ENCODE assay signal across 10 cellular contexts in the genomic region with DNA sequence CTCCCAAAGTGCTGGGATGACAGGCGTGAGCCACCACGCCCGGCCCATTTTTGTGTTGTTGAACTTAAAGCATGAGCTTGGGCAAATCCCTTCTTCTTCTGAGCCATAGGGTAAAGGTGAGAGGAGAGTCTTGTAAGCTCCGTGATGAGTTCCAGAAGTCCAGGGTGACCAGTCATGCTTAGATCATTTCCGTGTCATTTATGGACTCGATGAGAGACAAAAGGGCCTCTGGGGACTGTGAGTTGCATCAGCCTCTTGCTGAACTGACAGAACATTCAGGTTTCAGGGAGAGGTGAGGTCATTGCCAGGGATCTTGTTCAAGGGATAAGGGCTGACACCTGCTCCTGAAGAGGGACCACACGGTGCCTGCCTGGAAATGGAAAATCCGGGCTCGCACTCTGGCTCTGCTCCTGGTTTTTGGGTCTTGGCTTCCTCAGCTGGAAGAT. TPM values are rescaled to one million over a fixed set of nuclear protein-coding genes. Genes with fewer than 3 reads are reported as not detected.
A peak's percentile ranks its signal among the peaks of the same experiment; 100 is the strongest.
DNase-seq lines count a peak whose midpoint lies in the region; ATAC-seq and TF ChIP-seq lines count a peak whose summit lies in the region.
"Had no signal": no experiment of that assay in that cellular context is flagged by ENCODE, and none has a peak within 500 bp of the region (broad histone marks: within the 10 kb centered on the region; RNA-seq: fewer than 3 reads in every experiment).

No MANE protein-coding gene starts in this region.

- intact Hi-C loops in CD4-positive, alpha-beta memory T cell (cut with micrococcal nuclease) = no loop called here

- H3K36me3 Mint-ChIP-seq in CD4-positive, alpha-beta memory T cell = no peaks in the 10 kb centered on the region

- H3K4me1 ChIP-seq in BE2C = no peaks in the 10 kb centered on the region; the same call in 1 of the 2 replicates
- peaks cover 14% of the 10 kb centered on the region for H3K4me1 ChIP-seq in CD4-positive, alpha-beta memory T cell (ENCODE audit: insufficient read depth, low read length)

- no peak overlapping the region for H3K4me3 ChIP-seq in BE2C (ENCODE audit: low read depth, low read length)
- H3K4me3 ChIP-seq in CD4-positive, alpha-beta memory T cell (ENCODE audit: low read length in 2 of 2) = no peak overlapping the region

- no peaks in the 10 kb centered on the region; the same call in 1 of the 2 replicates for H3K27me3 ChIP-seq in BE2C
- no peaks in the 10 kb centered on the region for H3K27me3 ChIP-seq in CD4-positive, alpha-beta memory T cell (ENCODE audit: insufficient read depth, low read length)

- H3K9me3 ChIP-seq in BE2C = peaks cover 4% of the 10 kb centered on the region; the same call in 1 of the 2 replicates
- H3K9me3 ChIP-seq in CD4-positive, alpha-beta memory T cell (ENCODE audit: control insufficient read depth in 1 of 2, low read length in 2 of 2) = no peaks in the 10 kb centered on the region

- H3K27ac ChIP-seq in VCaP = peak overlapping the region; percentile 47; the same call in 1 of the 2 replicates
- no peak overlapping the region for H3K27ac ChIP-seq in CD4-positive, alpha-beta memory T cell (ENCODE audit: low read depth, low read length)

- ATAC-seq in left lobe of liver = peak; percentile 15

- no peak overlapping the region for H3K4me3 Mint-ChIP-seq in CD4-positive, alpha-beta memory T cell

- H3K4me1 Mint-ChIP-seq in CD4-positive, alpha-beta memory T cell = peaks cover 10 to 17% (median 12%) of the 10 kb centered on the region in 4 donors

- CTCF ChIA-PET in CD4-positive, alpha-beta memory T cell (lab: Charles Lee; ENCODE audit: partially characterized antibody) = interaction anchor here (1.1 kb wide), 1 partner anchor 53 kb away, joined by 3 read pairs; the partner anchor contains the start of gene GADD45B

- DNase-seq in BE2C (peak; percentile 48), HuH-7 (ENCODE audit: low spot score) (peak; percentile 52), left lobe of liver (ENCODE audit: low spot score) (no peak), KG1 (lab: John Stamatoyannopoulos, UW) (no peak), putamen (ENCODE audit: low spot score) (no peak)
- DNase-seq in stimulated activated naive CD4-positive, alpha-beta T cell treated with Interleukin-2 at 50 U/mL for 16 hours (lab: John Stamatoyannopoulos, UW) = no peak
- DNase-seq in CD4-positive, alpha-beta memory T cell = no peak
- DNase-seq: activated naive CD4-positive, alpha-beta T cell treated with anti-CD3 and anti-CD28 coated beads, Interleukin-2, amount 50 U/mL, for 16 hours; kidney glomerular epithelial cell had no signal

- no peaks in the 10 kb centered on the region for H3K36me3 ChIP-seq in BE2C
- H3K36me3 ChIP-seq in CD4-positive, alpha-beta memory T cell (ENCODE audit: insufficient read depth, low read length) = no peaks in the 10 kb centered on the region

- TF ChIP-seq CTCF in BE2C (IDR thresholded peaks at IDR 0.05; ENCODE audit: low read depth, low read length) (no peak), VCaP (conservative IDR thresholded peaks at IDR 0.05) (no peak)

- POLR2A ChIA-PET in CD4-positive, alpha-beta memory T cell (lab: Charles Lee; ENCODE audit: partially characterized antibody) = interaction anchor here (3.4 kb wide), 1 partner anchor 53 kb away, joined by 17 read pairs; the partner anchor contains the start of gene GADD45B

- H3K27me3 Mint-ChIP-seq in CD4-positive, alpha-beta memory T cell = no peaks in the 10 kb centered on the region

- peaks cover 0 to 3% (median 0%) of the 10 kb centered on the region in 8 donors for H3K9me3 Mint-ChIP-seq in CD4-positive, alpha-beta memory T cell

- no peak overlapping the region for H3K27ac Mint-ChIP-seq in CD4-positive, alpha-beta memory T cell

RNA-seq across cellular contexts. Expression of gene GADD45B, which starts 53.6 kb away (rescaled TPM):
- 18.1 TPM for polyA plus RNA-seq in BE2C (2012; ENCODE audit: insufficient read depth, insufficient read length, low read depth)
- 52.1 TPM for total RNA-seq in left lobe of liver
- 10 to 100 TPM; 88.2 to 88.3 TPM for total RNA-seq in CD4-positive, alpha-beta memory T cell
- polyA plus RNA-seq in CD4-positive, alpha-beta memory T cell = 10 to 100 TPM; 44.9 to 94.4 TPM

Comparison
In these comparisons a context has a peak if more than half of its experiments do, and no peak if none do; other contexts are left out.
1. DNase-seq: peak in BE2C (single experiment) and HuH-7 (single experiment); none in left lobe of liver (single experiment), KG1 (single experiment), putamen (single experiment), stimulated activated naive CD4-positive, alpha-beta T cell treated with Interleukin-2 at 50 U/mL for 16 hours (single experiment) and CD4-positive, alpha-beta memory T cell (0 of 5).